9 cellular contexts compared by ENCODE assay signal in the genomic region with DNA sequence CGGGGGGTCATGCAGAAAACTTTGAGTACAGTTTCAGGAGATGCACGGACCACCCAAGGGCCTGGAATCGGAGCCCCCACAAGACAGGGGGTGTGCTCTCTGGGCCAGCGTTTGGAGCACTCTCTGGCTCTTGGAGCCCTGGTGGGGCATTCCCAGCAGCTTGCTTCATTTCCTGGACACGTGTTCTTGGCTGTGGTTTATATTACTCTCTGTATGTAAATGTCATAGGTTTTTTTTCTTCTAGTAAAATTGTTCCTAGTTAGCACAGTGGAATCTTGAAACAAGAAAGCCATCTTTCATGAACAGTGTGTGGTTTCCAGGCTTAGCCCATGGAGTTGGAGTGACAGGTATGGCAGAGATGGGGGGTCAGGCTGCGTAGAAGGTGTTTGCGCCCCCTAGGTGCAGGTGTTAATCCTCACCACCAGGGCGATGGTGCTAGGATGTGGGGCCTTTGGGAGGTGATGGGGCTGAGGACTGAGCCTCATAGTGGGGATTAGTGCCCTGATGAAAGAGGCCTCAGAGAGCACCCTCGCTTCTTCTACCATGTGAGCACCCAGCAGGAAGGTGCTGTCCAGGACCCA.
DNase-seq lines count a peak whose midpoint lies in the region; ATAC-seq and TF ChIP-seq lines count a peak whose summit lies in the region.
"Had no signal": no experiment of that assay in that cellular context is flagged by ENCODE, and none has a peak within 500 bp of the region (broad histone marks: within the 10 kb centered on the region; RNA-seq: fewer than 3 reads in every experiment).

No MANE protein-coding gene starts in this region.

- no peaks in the 10 kb centered on the region for H3K9me3 Mint-ChIP-seq in mesothelial cell of epicardium

- no peak overlapping the region for H3K9ac ChIP-seq in adipocyte (ENCODE audit: low read length)

- H3K36me3 ChIP-seq in DOHH2 (ENCODE audit: control insufficient read depth, low read length) = no peaks in the 10 kb centered on the region
- H3K36me3 ChIP-seq in adipocyte (ENCODE audit: control insufficient read depth, insufficient read depth, low read length, severe bottlenecking) = no peaks in the 10 kb centered on the region
- H3K36me3 ChIP-seq in esophagus squamous epithelium = no peaks in the 10 kb centered on the region

- no peaks in the 10 kb centered on the region for H3K79me2 ChIP-seq in DOHH2 (ENCODE audit: control insufficient read depth, low read length)

- TF ChIP-seq CTCF in DOHH2 (IDR thresholded peaks at IDR 0.05; ENCODE audit: low read depth, low read length, poor library complexity, severe bottlenecking) (peak; percentile 69), mesothelial cell of epicardium (IDR thresholded peaks at IDR 0.05; ENCODE audit: unreplicated experiment) (no peak), esophagus squamous epithelium (IDR thresholded peaks at IDR 0.05) (no peak)

- H3K4me3 Mint-ChIP-seq in mesothelial cell of epicardium = no peak overlapping the region

- H3K27me3 ChIP-seq in DOHH2 (ENCODE audit: control insufficient read depth, low read length) = no peaks in the 10 kb centered on the region
- peaks cover 32% of the 10 kb centered on the region for H3K27me3 ChIP-seq in adipocyte (replicated peaks; ENCODE audit: control insufficient read depth, insufficient read depth, low read length)
- peaks cover 0 to 61% (median 0%) of the 10 kb centered on the region in 4 donors for H3K27me3 ChIP-seq in esophagus squamous epithelium

- peaks cover 9% of the 10 kb centered on the region for H3K4me1 ChIP-seq in DOHH2 (ENCODE audit: control insufficient read depth, low read length)
- peaks cover 9% of the 10 kb centered on the region for H3K4me1 ChIP-seq in adipocyte (ENCODE audit: control insufficient read depth, insufficient read depth, low read length)
- H3K4me1 ChIP-seq in esophagus squamous epithelium = no peaks in the 10 kb centered on the region

- DNase-seq in HT-29 (ENCODE audit: low spot score) (peak; percentile 35), adipocyte (ENCODE audit: low read depth) (peak; percentile 77), mesothelial cell of epicardium (ENCODE audit: low spot score in 2 of 2, unreplicated experiment in 2 of 2) (no peak), C1 segment of cervical spinal cord (lab: John Stamatoyannopoulos, UW) (no peak), esophagus squamous epithelium (lab: John Stamatoyannopoulos, UW) (no peak)
- DNase-seq: OCI-M1 had no signal

- no peak overlapping the region for H3K4me2 ChIP-seq in DOHH2 (ENCODE audit: low read length)

- no peak for ATAC-seq in GM19397 (IDR thresholded peaks at IDR 0.05; ENCODE audit: unreplicated experiment)
- no peak for ATAC-seq in GM19351 (IDR thresholded peaks at IDR 0.05; ENCODE audit: unreplicated experiment)

- no peak overlapping the region for H3K4me3 ChIP-seq in DOHH2 (ENCODE audit: low read length)
- no peak overlapping the region for H3K4me3 ChIP-seq in adipocyte (ENCODE audit: low read length)
- no peak overlapping the region for H3K4me3 ChIP-seq in esophagus squamous epithelium

- peaks cover 1% of the 10 kb centered on the region for H3K4me1 Mint-ChIP-seq in mesothelial cell of epicardium

- 13 to 30% methylated on average over 5 to 7 of the region's 9 CpGs for WGBS in esophagus squamous epithelium, 2 donors

- no peaks in the 10 kb centered on the region for H3K9me3 ChIP-seq in DOHH2 (ENCODE audit: control insufficient read depth, insufficient read depth, low read length)
- H3K9me3 ChIP-seq in adipocyte (ENCODE audit: control insufficient read depth, low read length) = no peaks in the 10 kb centered on the region
- H3K9me3 ChIP-seq in esophagus squamous epithelium = no peaks in the 10 kb centered on the region

- no peak for TF ChIP-seq POLR2A in esophagus squamous epithelium (IDR thresholded peaks at IDR 0.05)

- H3K36me3 Mint-ChIP-seq in mesothelial cell of epicardium = no peaks in the 10 kb centered on the region

- no peak overlapping the region for H3K27ac ChIP-seq in DOHH2 (ENCODE audit: low read depth, low read length)
- no peak overlapping the region for H3K27ac ChIP-seq in esophagus squamous epithelium

- no peaks in the 10 kb centered on the region for H3K9me2 ChIP-seq in DOHH2 (replicated peaks; ENCODE audit: control insufficient read depth, low read length)

- intact Hi-C loops in esophagus squamous epithelium (cut with DNase I) = no loop called here

- H3K27me3 Mint-ChIP-seq in mesothelial cell of epicardium (ENCODE audit: low read depth) = no peaks in the 10 kb centered on the region

- no peaks in the 10 kb centered on the region for H3F3A ChIP-seq in DOHH2 (ENCODE audit: control insufficient read depth, insufficient read depth)

- H4K20me1 ChIP-seq in DOHH2 (ENCODE audit: control insufficient read depth, insufficient read depth, low read depth, low read length) = no peaks in the 10 kb centered on the region

- peak overlapping the region; percentile 25 for H3K27ac Mint-ChIP-seq in mesothelial cell of epicardium

Comparison
In these comparisons a context has a peak if more than half of its experiments do, and no peak if none do; other contexts are left out.
1. DNase-seq: peak in HT-29 (single experiment) and adipocyte (single experiment); none in mesothelial cell of epicardium (0 of 2), C1 segment of cervical spinal cord (0 of 14) and esophagus squamous epithelium (single experiment).